In the genomic region with DNA sequence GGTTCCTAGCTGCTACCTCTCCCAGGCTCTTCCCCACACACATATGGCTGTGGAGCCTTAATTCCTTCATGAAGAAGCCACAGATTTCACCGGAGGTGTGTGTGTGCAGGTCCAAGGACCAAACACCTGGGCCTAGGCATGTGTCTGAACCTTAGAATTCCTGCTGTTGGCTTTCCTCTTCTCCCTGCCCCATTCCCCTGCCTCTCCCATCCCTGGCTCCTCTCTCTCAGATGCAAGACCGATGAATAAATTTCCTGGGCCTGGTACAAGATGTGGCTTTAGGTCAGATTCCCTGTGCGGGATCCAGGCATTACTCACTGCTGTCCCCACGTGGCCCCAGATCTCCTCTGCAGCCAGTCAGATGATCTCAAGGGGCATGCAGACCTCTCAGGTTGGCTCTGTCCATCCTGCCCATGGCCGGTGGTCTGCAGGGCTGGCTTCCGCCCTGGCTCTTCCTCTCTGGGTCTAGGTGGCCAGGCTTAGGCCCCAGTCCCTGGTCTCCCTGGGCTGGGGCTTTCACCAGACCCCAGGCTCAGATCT, we compare ENCODE assay signal across 10 cellular contexts. TPM values are rescaled to one million over a fixed set of nuclear protein-coding genes. Genes with fewer than 3 reads are reported as not detected.
DNase-seq lines count a peak whose midpoint lies in the region; ATAC-seq and TF ChIP-seq lines count a peak whose summit lies in the region.
"Had no signal": no experiment of that assay in that cellular context is flagged by ENCODE, and none has a peak within 500 bp of the region (broad histone marks: within the 10 kb centered on the region; RNA-seq: fewer than 3 reads in every experiment).

No MANE protein-coding gene starts in this region.

- H3K9me3 ChIP-seq in MM.1S (replicated peaks; ENCODE audit: insufficient read depth, low read length) (no peaks in the 10 kb centered on the region), psoas muscle (no peaks in the 10 kb centered on the region)
- no peaks in the 10 kb centered on the region for H3K9me3 ChIP-seq in CD8-positive, alpha-beta memory T cell (ENCODE audit: low read length)

- no peak for DNase-seq in GM10266 (ENCODE audit: extremely low spot score)
- DNase-seq in MM.1S = peak; percentile 21
- DNase-seq in epithelial cell of proximal tubule (ENCODE audit: low read depth) = no peak
- peak; percentile 43 to 64 for DNase-seq in psoas muscle
- DNase-seq in NCI-H524 treated with DMSO at 0.1 percent for 48 hours (lab: John Stamatoyannopoulos, UW) = no peak
- no peak for DNase-seq in CD8-positive, alpha-beta memory T cell
- no peak for DNase-seq in T-cell
- DNase-seq: naive B cell had no signal

- H3K27me3 ChIP-seq in MM.1S (replicated peaks; ENCODE audit: insufficient read depth, low read length) (no peaks in the 10 kb centered on the region), psoas muscle (ENCODE audit: insufficient read depth in 3 of 3, low read length in 2 of 3) (no peaks in the 10 kb centered on the region)
- no peaks in the 10 kb centered on the region for H3K27me3 ChIP-seq in CD8-positive, alpha-beta memory T cell (ENCODE audit: insufficient read depth, low read length, poor library complexity, severe bottlenecking)

- H3K4me1 Mint-ChIP-seq in CD8-positive, alpha-beta memory T cell = peaks cover 35 to 72% (median 50%) of the 10 kb centered on the region in 3 donors
- peaks cover 28 to 51% (median 48%) of the 10 kb centered on the region in 3 donors for H3K4me1 Mint-ChIP-seq in T-cell

- H4K20me1 ChIP-seq in MM.1S (ENCODE audit: insufficient read depth, low read length) = no peaks in the 10 kb centered on the region

- H3F3A ChIP-seq in MM.1S (ENCODE audit: insufficient read depth, low read length) = no peaks in the 10 kb centered on the region

- 27 to 38% (median 37%) methylated on average over 6 of the region's 6 CpGs for WGBS in psoas muscle, 3 donors

- no peaks in the 10 kb centered on the region for H3K9me3 Mint-ChIP-seq in CD8-positive, alpha-beta memory T cell
- no peaks in the 10 kb centered on the region for H3K9me3 Mint-ChIP-seq in T-cell

- no peak overlapping the region for H3K4me3 Mint-ChIP-seq in CD8-positive, alpha-beta memory T cell
- no peak overlapping the region for H3K4me3 Mint-ChIP-seq in T-cell

- peaks cover 10 to 52% (median 22%) of the 10 kb centered on the region in 3 donors for H3K36me3 Mint-ChIP-seq in CD8-positive, alpha-beta memory T cell
- H3K36me3 Mint-ChIP-seq in T-cell = peaks cover 14% of the 10 kb centered on the region

- H3K27ac Mint-ChIP-seq in CD8-positive, alpha-beta memory T cell = peak overlapping the region in 2 of 8 donors; percentile 43 to 50
- peak overlapping the region in 1 of 2 donors; percentile 52 for H3K27ac Mint-ChIP-seq in T-cell

- H3K9ac ChIP-seq in MM.1S (ENCODE audit: low read length) = no peak overlapping the region

- H3K27me3 Mint-ChIP-seq in CD8-positive, alpha-beta memory T cell = peaks cover 0 to 4% of the 10 kb centered on the region in 2 donors
- no peaks in the 10 kb centered on the region for H3K27me3 Mint-ChIP-seq in T-cell
- H3K27me3 Mint-ChIP-seq: naive B cell had no signal

- H3K79me2 ChIP-seq in MM.1S (ENCODE audit: low read length) = no peaks in the 10 kb centered on the region

- H3K4me1 ChIP-seq in MM.1S (ENCODE audit: low read length) = no peaks in the 10 kb centered on the region
- peaks cover 7% of the 10 kb centered on the region for H3K4me1 ChIP-seq in psoas muscle
- peaks cover 18% of the 10 kb centered on the region for H3K4me1 ChIP-seq in CD8-positive, alpha-beta memory T cell (ENCODE audit: insufficient read depth, low read length)

- no peak overlapping the region for H3K4me3 ChIP-seq in MM.1S (ENCODE audit: low read length)
- H3K4me3 ChIP-seq in epithelial cell of proximal tubule (ENCODE audit: low read depth, low read length) = no peak overlapping the region
- no peak overlapping the region for H3K4me3 ChIP-seq in psoas muscle
- no peak overlapping the region for H3K4me3 ChIP-seq in CD8-positive, alpha-beta memory T cell (ENCODE audit: low read length)

- ATAC-seq in psoas muscle = peak; percentile 87 to 94 (median 92)
- no peak for ATAC-seq in GM21717 (IDR thresholded peaks at IDR 0.05; ENCODE audit: unreplicated experiment)
- no peak for ATAC-seq in T-cell (replicated peaks in 1 of 4)

- no peaks in the 10 kb centered on the region for H3K9me2 ChIP-seq in MM.1S (replicated peaks; ENCODE audit: insufficient read depth, low read length)

- CTCF ChIA-PET in CD8-positive, alpha-beta memory T cell (lab: Charles Lee) = interaction anchor here (1.3 to 2.3 kb wide), 2 partner anchors 16 to 23 kb away, joined by 3 to 11 read pairs; no protein-coding TSS in a partner anchor
- CTCF ChIA-PET in T-cell (lab: Charles Lee) = no interaction called here

- H3K4me2 ChIP-seq in MM.1S (ENCODE audit: low read depth, low read length) = no peak overlapping the region

- H3K36me3 ChIP-seq in MM.1S (replicated peaks; ENCODE audit: insufficient read depth, low read length) = no peaks in the 10 kb centered on the region
- H3K36me3 ChIP-seq in psoas muscle (ENCODE audit: insufficient read depth in 1 of 2, low read depth in 1 of 2) = peaks cover 4 to 23% of the 10 kb centered on the region in 2 donors
- no peaks in the 10 kb centered on the region for H3K36me3 ChIP-seq in CD8-positive, alpha-beta memory T cell (ENCODE audit: insufficient read depth, low read length)

- TF ChIP-seq CTCF in GM10266 (IDR thresholded peaks at IDR 0.05; ENCODE audit: control insufficient read depth, insufficient read depth, low read depth, missing control alignments) (peak; percentile 47), MM.1S (IDR thresholded peaks at IDR 0.05; ENCODE audit: low read length) (peak; percentile 80), epithelial cell of proximal tubule (conservative IDR thresholded peaks at IDR 0.05; ENCODE audit: low read depth, low read length) (peak; percentile 43), psoas muscle (IDR thresholded peaks at IDR 0.05) (peak; percentile 34)

- POLR2A ChIA-PET in CD8-positive, alpha-beta memory T cell (lab: Charles Lee) = interaction anchor here (0.9 kb wide), 1 partner anchor 9 kb away, joined by 3 read pairs; no protein-coding TSS in a partner anchor
- POLR2A ChIA-PET in T-cell (lab: Charles Lee) = no interaction called here

- intact Hi-C loops in psoas muscle (cut with DNase I) = loop anchor here (5.0 kb wide), 1 partner anchor 144 kb away; no protein-coding TSS in a partner anchor

- H2AFZ ChIP-seq in MM.1S (ENCODE audit: low read length) = no peak overlapping the region

- H3K27ac ChIP-seq in MM.1S (ENCODE audit: low read length) (no peak overlapping the region), psoas muscle (peak overlapping the region; percentile 24)
- no peak overlapping the region for H3K27ac ChIP-seq in CD8-positive, alpha-beta memory T cell (ENCODE audit: low read depth, low read length)

RNA-seq across cellular contexts. Expression of a gene that starts 20.4 kb away (rescaled TPM):
- total RNA-seq in epithelial cell of proximal tubule (0.17 TPM in 1 of 2 replicates, not detected in the other), psoas muscle (not detected), T-cell (10 to 100 TPM in 1 of 5 donors, 1 to 10 TPM in 4; 2.1 to 10.0 (median 4.2) TPM)
- polyA plus RNA-seq in psoas muscle = under 1 TPM in 1 of 3 donors, not detected in 2; 0.03 TPM
- 1 to 10 TPM; 7.3 to 8.3 TPM for total RNA-seq in CD8-positive, alpha-beta memory T cell
- polyA plus RNA-seq in CD8-positive, alpha-beta memory T cell = 1.4 TPM
- total RNA-seq: cerebellum had no signal

RNA-seq across cellular contexts. Expression of a gene that starts 36.5 kb away (rescaled TPM):
- not detected in 2 replicates for total RNA-seq in epithelial cell of proximal tubule
- total RNA-seq in psoas muscle = under 1 TPM in 1 of 4 donors, not detected in 3; 0.50 TPM
- polyA plus RNA-seq in psoas muscle = under 1 TPM in 2 of 3 donors, not detected in 1; 0.05 to 0.10 TPM
- total RNA-seq in CD8-positive, alpha-beta memory T cell = 1 to 10 TPM; 5.8 to 5.9 TPM
- polyA plus RNA-seq in CD8-positive, alpha-beta memory T cell = 70.8 TPM
- 10 to 100 TPM in 1 of 5 donors, 1 to 10 TPM in 4; 2.0 to 14.7 (median 3.7) TPM for total RNA-seq in T-cell
- total RNA-seq: cerebellum had no signal

Comparison
In these comparisons a context has a peak if more than half of its experiments do, and no peak if none do; other contexts are left out.
1. DNase-seq: peak in MM.1S (single experiment) and psoas muscle (2 of 2); none in GM10266 (single experiment), epithelial cell of proximal tubule (single experiment), NCI-H524 treated with DMSO at 0.1 percent for 48 hours (single experiment), CD8-positive, alpha-beta memory T cell (0 of 5) and T-cell (0 of 34).
2. ATAC-seq: peak in psoas muscle (4 of 4); none in GM21717 (single experiment) and T-cell (0 of 4).
3. Peak in every context shown above with its lines, with median percentiles within 50 percentile points of each other: CTCF ChIP-seq.